ENCODE assay signal across 14 cellular contexts in the genomic region with DNA sequence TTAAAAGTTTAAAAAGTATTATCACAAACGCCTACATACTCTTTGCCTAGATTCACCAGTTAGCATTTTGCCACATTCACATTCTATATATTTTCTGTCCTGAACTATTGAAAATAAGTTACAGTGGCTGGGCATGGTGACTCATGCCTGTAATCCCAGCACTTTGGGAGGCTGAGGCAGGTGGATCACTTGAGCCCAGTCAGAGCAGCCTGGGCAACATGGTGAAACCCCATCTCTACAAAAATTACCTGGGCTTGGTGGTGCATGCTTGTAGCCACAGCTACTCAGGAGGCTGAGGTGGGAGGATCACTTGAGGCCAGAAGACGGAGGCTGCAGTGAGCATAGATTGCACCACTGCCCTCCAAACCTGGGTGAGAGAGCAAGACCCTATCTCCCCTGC. TPM values are rescaled to one million over a fixed set of nuclear protein-coding genes. Genes with fewer than 3 reads are reported as not detected.
DNase-seq lines count a peak whose midpoint lies in the region; ATAC-seq and TF ChIP-seq lines count a peak whose summit lies in the region.
"Had no signal": no experiment of that assay in that cellular context is flagged by ENCODE, and none has a peak within 500 bp of the region (broad histone marks: within the 10 kb centered on the region; RNA-seq: fewer than 3 reads in every experiment).

No MANE protein-coding gene starts in this region.

- ATAC-seq in activated CD8-positive, alpha-beta memory T cell treated with anti-CD3 and anti-CD28 coated beads, Interleukin-2, amount 10 ng/mL, durations not matched to agents 7 days and 5 days = no peak
- no peak for ATAC-seq in HG03025 (IDR thresholded peaks at IDR 0.05; ENCODE audit: low FRiP score, unreplicated experiment)

- H3K4me1 ChIP-seq in uterus = peaks cover 0 to 6% of the 10 kb centered on the region in 2 donors

- H3K36me3 Mint-ChIP-seq in activated CD8-positive, alpha-beta memory T cell treated with anti-CD3 and anti-CD28 coated beads, Interleukin-2, amount 10 ng/mL, durations not matched to agents 7 days and 5 days = peaks cover 32% of the 10 kb centered on the region

- TF ChIP-seq POLR2A in uterus (IDR thresholded peaks at IDR 0.05) = no peak

- H3K4me1 Mint-ChIP-seq in activated CD8-positive, alpha-beta memory T cell treated with anti-CD3 and anti-CD28 coated beads, Interleukin-2, amount 10 ng/mL, durations not matched to agents 7 days and 5 days = peaks cover 47% of the 10 kb centered on the region

- no peak overlapping the region for H3K4me3 ChIP-seq in uterus

- no peaks in the 10 kb centered on the region for H3K9me3 ChIP-seq in uterus

- no peaks in the 10 kb centered on the region for H3K9me3 Mint-ChIP-seq in activated CD8-positive, alpha-beta memory T cell treated with anti-CD3 and anti-CD28 coated beads, Interleukin-2, amount 10 ng/mL, durations not matched to agents 7 days and 5 days (ENCODE audit: low read depth)
- H3K9me3 Mint-ChIP-seq: endodermal cell had no signal

- peak overlapping the region; percentile 85 for H3K27ac Mint-ChIP-seq in activated CD8-positive, alpha-beta memory T cell treated with anti-CD3 and anti-CD28 coated beads, Interleukin-2, amount 10 ng/mL, durations not matched to agents 7 days and 5 days
- H3K27ac Mint-ChIP-seq: endodermal cell had no signal

- H3K27ac ChIP-seq in uterus = no peak overlapping the region
- H3K27ac ChIP-seq: parathyroid adenoma had no signal

- H3K36me3 ChIP-seq in uterus = no peaks in the 10 kb centered on the region

- peak; percentile 12 for DNase-seq in stimulated activated CD4-positive, alpha-beta T cell treated with anti-CD3 and anti-CD28 coated beads, Interleukin-4, amount 100 ng/mL, for 24 hours
- no peak for DNase-seq in stimulated activated CD4-positive, alpha-beta T cell treated with anti-CD3 and anti-CD28 coated beads, Interleukin-4, amount 100 ng/mL, for 1 hour
- DNase-seq in activated CD8-positive, alpha-beta memory T cell treated with anti-CD3 and anti-CD28 coated beads, Interleukin-2, amount 10 ng/mL, durations not matched to agents 7 days and 5 days = no peak
- DNase-seq in kidney tubule cell (ENCODE audit: low spot score) (peak; percentile 43), iPS-NIHi7 (ENCODE audit: extremely low spot score) (no peak), NCI-H526 treated with DMSO at 0.1 percent for 48 hours (lab: John Stamatoyannopoulos, UW) (no peak), uterus (no peak)
- DNase-seq: activated gamma-delta T cell, COR-L47, endodermal cell, KG1, NCI-H524 had no signal

- CTCF ChIA-PET in activated CD8-positive, alpha-beta memory T cell treated with anti-CD3 and anti-CD28 coated beads, Interleukin-2, amount 10 ng/mL, durations not matched to agents 7 days and 5 days (lab: Charles Lee) = no interaction called here

- intact Hi-C loops in uterus (cut with DNase I; ENCODE audit: low total_unique reads) = no loop called here

- TF ChIP-seq CTCF in uterus (IDR thresholded peaks at IDR 0.05) = no peak

- no peak overlapping the region for H3K4me3 Mint-ChIP-seq in activated CD8-positive, alpha-beta memory T cell treated with anti-CD3 and anti-CD28 coated beads, Interleukin-2, amount 10 ng/mL, durations not matched to agents 7 days and 5 days
- H3K4me3 Mint-ChIP-seq: endodermal cell had no signal

- H3K27me3 Mint-ChIP-seq in activated CD8-positive, alpha-beta memory T cell treated with anti-CD3 and anti-CD28 coated beads, Interleukin-2, amount 10 ng/mL, durations not matched to agents 7 days and 5 days = no peaks in the 10 kb centered on the region

- no peaks in the 10 kb centered on the region for H3K27me3 ChIP-seq in uterus

RNA-seq across cellular contexts. Expression of a gene that starts 5.3 kb away (rescaled TPM):
- 10 to 100 TPM; 53.2 to 56.3 TPM for total RNA-seq in activated CD8-positive, alpha-beta memory T cell treated with anti-CD3 and anti-CD28 coated beads, Interleukin-2, amount 10 ng/mL, durations not matched to agents 7 days and 5 days
- total RNA-seq in uterus = 100 to 1,000 TPM in 3 of 4 donors, 10 to 100 TPM in 1; 76.5 to 118 (median 103) TPM

RNA-seq across cellular contexts. Expression of a gene that starts 43.5 kb away (rescaled TPM):
- 100 to 1,000 TPM; 388 to 398 TPM for total RNA-seq in activated CD8-positive, alpha-beta memory T cell treated with anti-CD3 and anti-CD28 coated beads, Interleukin-2, amount 10 ng/mL, durations not matched to agents 7 days and 5 days
- total RNA-seq in uterus = 100 to 1,000 TPM in 3 of 4 donors, 10 to 100 TPM in 1; 74.5 to 275 (median 196) TPM

RNA-seq across cellular contexts. Expression of a gene that starts 58.4 kb away (rescaled TPM):
- total RNA-seq in activated CD8-positive, alpha-beta memory T cell treated with anti-CD3 and anti-CD28 coated beads, Interleukin-2, amount 10 ng/mL, durations not matched to agents 7 days and 5 days = not detected
- not detected for total RNA-seq in uterus
- total RNA-seq: endodermal cell had no signal

Comparison
In these comparisons a context has a peak if more than half of its experiments do, and no peak if none do; other contexts are left out.
1. DNase-seq: peak in stimulated activated CD4-positive, alpha-beta T cell treated with anti-CD3 and anti-CD28 coated beads, Interleukin-4, amount 100 ng/mL, for 24 hours (single experiment) and kidney tubule cell (single experiment); none in stimulated activated CD4-positive, alpha-beta T cell treated with anti-CD3 and anti-CD28 coated beads, Interleukin-4, amount 100 ng/mL, for 1 hour (single experiment), activated CD8-positive, alpha-beta memory T cell treated with anti-CD3 and anti-CD28 coated beads, Interleukin-2, amount 10 ng/mL, durations not matched to agents 7 days and 5 days (single experiment), iPS-NIHi7 (single experiment), NCI-H526 treated with DMSO at 0.1 percent for 48 hours (single experiment) and uterus (0 of 2).